ENCODE assay signal across 6 cellular contexts in the genomic region with DNA sequence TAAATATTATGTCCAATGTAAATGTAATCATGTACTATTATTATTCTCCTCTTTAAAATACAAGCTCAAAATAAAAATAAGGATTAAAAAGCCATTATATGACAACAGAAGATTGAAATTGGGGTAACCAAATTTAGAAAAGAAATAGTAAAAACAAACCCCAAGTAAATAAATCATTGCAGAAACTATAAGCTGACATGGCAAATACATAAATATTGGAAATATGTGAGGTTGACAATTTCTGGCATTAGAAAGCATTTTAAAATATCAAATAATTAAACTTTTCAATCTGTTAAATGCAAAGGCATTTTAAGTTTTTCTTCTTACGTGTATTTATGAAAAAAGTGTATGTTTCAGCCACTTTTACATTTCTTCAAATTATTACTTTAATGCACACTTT.
"Had no signal": no experiment of that assay in that cellular context is flagged by ENCODE, and none has a peak within 500 bp of the region (broad histone marks: within the 10 kb centered on the region; RNA-seq: fewer than 3 reads in every experiment).

No MANE protein-coding gene starts in this region.

- H3K27me3 Mint-ChIP-seq: IgD-negative memory B cell had no signal

- H3K9ac ChIP-seq: KMS-11 had no signal

- H3K4me1 Mint-ChIP-seq: IgD-negative memory B cell had no signal

- H3K36me3 Mint-ChIP-seq: IgD-negative memory B cell had no signal

- H3K4me3 Mint-ChIP-seq: IgD-negative memory B cell had no signal

- FAIRE-seq: HTR-8/SVneo had no signal

- H3K27ac Mint-ChIP-seq: IgD-negative memory B cell had no signal

- DNase-seq: KBM-7, KG1 had no signal

- H3K4me2 ChIP-seq: KMS-11 had no signal

- H3K27ac ChIP-seq: HL-60, KMS-11 had no signal
